Comparison of ENCODE assay signal across 8 cellular contexts in genomic region chr11:8080674-8081590, GRCh38. TPM values are rescaled to one million over a fixed set of nuclear protein-coding genes. Genes with fewer than 3 reads are reported as not detected.
DNase-seq lines count a peak whose midpoint lies in the region; ATAC-seq, FAIRE-seq and TF ChIP-seq lines count a peak whose summit lies in the region.

Gene TUB, plus strand, starts transcription at chr11:8081211. Its CDS starts 300 bp downstream, at chr11:8081511.

- H3K27ac ChIP-seq in GM23338 (ENCODE audit: low read depth) (no peak within 1 kb of the TSS), RWPE2 (ENCODE audit: poor library complexity, severe bottlenecking) (no peak within 1 kb of the TSS), endodermal cell (ENCODE audit: low read depth, low read length) (no peak within 1 kb of the TSS), mucosa of rectum (ENCODE audit: low read depth in 2 of 2, low read length in 2 of 2) (no peak within 1 kb of the TSS), uterus (peak within 1 kb of the TSS; percentile 67 to 87)

- H3K9me3 Mint-ChIP-seq in GM23338 (no peaks in the 10 kb centered on the region), endodermal cell (no peaks in the 10 kb centered on the region)

- intact Hi-C loops in uterus (cut with DNase I; ENCODE audit: low total_unique reads): no loop called here

- no peaks in the 10 kb centered on the region; the same call in 1 of the 2 replicates for H3K9me2 ChIP-seq in GM23338 (ENCODE audit: insufficient read depth)

- H3K4me2 ChIP-seq in GM23338: peak within 1 kb of the TSS; percentile 90

- H3K4me3 ChIP-seq in GM23338 (peak within 1 kb of the TSS; percentile 69), RWPE2 (ENCODE audit: severe bottlenecking) (peak within 1 kb of the TSS; percentile 77), endodermal cell (ENCODE audit: low read length) (peak within 1 kb of the TSS; percentile 75), mucosa of rectum (ENCODE audit: low read length in 2 of 2) (peak within 1 kb of the TSS; percentile 40 to 52), uterus (peak within 1 kb of the TSS; percentile 49 to 67)

- peaks cover 26% of the 10 kb centered on the region for H3K27me3 ChIP-seq in GM23338 (ENCODE audit: insufficient read depth)
- H3K27me3 ChIP-seq in RWPE2 (ENCODE audit: insufficient read depth, poor library complexity, severe bottlenecking): no peaks in the 10 kb centered on the region
- peaks cover 40% of the 10 kb centered on the region for H3K27me3 ChIP-seq in endodermal cell (ENCODE audit: control insufficient read depth, insufficient read depth, low read length, poor library complexity, severe bottlenecking)
- H3K27me3 ChIP-seq in mucosa of rectum (ENCODE audit: control insufficient read depth in 2 of 2, insufficient read depth in 2 of 2, low read length in 2 of 2): peaks cover 14 to 34% of the 10 kb centered on the region in 2 donors
- H3K27me3 ChIP-seq in uterus: no peaks in the 10 kb centered on the region

- no peak for FAIRE-seq in GM12892 (lab: Jason Lieb, UNC)

- peaks cover 30% of the 10 kb centered on the region for H3K27me3 Mint-ChIP-seq in GM23338 (ENCODE audit: insufficient read depth, low read depth, poor library complexity)
- H3K27me3 Mint-ChIP-seq in endodermal cell (ENCODE audit: insufficient read depth): peaks cover 57% of the 10 kb centered on the region

- TF ChIP-seq POLR2A in uterus (IDR thresholded peaks at IDR 0.05): peak in 1 of 2 donors; percentile 55
- TF ChIP-seq POLR2A in GM12892 (IDR thresholded peaks at IDR 0.05; ENCODE audit: low read depth, low read length): no peak

- H3K4me1 ChIP-seq in GM23338 (ENCODE audit: insufficient read depth) (peaks cover 39% of the 10 kb centered on the region), RWPE2 (ENCODE audit: insufficient read depth, poor library complexity, severe bottlenecking) (no peaks in the 10 kb centered on the region), endodermal cell (ENCODE audit: control insufficient read depth, insufficient read depth, low read length) (peaks cover 5% of the 10 kb centered on the region), mucosa of rectum (ENCODE audit: control insufficient read depth in 2 of 2, insufficient read depth in 2 of 2, low read length in 2 of 2) (peaks cover 0 to 2% of the 10 kb centered on the region in 2 donors), uterus (peaks cover 0 to 8% of the 10 kb centered on the region in 2 donors)

- peaks cover 16% of the 10 kb centered on the region for H3K79me2 ChIP-seq in GM23338 (replicated peaks; ENCODE audit: insufficient read depth)

- peak; percentile 86 for DNase-seq in GM23338 (ENCODE audit: low spot score)
- DNase-seq in RWPE2 (ENCODE audit: low spot score): no peak
- peak; percentile 85 for DNase-seq in endodermal cell
- DNase-seq in uterus: peak in 1 of 2 donors; percentile 60
- no peak for DNase-seq in HT-29 (ENCODE audit: low spot score)
- DNase-seq in GM12892 (ENCODE audit: insufficient read length): no peak

- H3K9ac ChIP-seq in endodermal cell (ENCODE audit: extremely low read depth, low read length, poor library complexity, severe bottlenecking): peak within 1 kb of the TSS; percentile 15
- H3K9ac ChIP-seq in mucosa of rectum (ENCODE audit: low read depth in 1 of 2, low read length in 2 of 2): no peak within 1 kb of the TSS

- H3K36me3 Mint-ChIP-seq in GM23338 (ENCODE audit: low read depth): no peaks in the 10 kb centered on the region
- no peaks in the 10 kb centered on the region for H3K36me3 Mint-ChIP-seq in endodermal cell (ENCODE audit: low read depth)

- peaks cover 45% of the 10 kb centered on the region for H3K4me1 Mint-ChIP-seq in GM23338
- H3K4me1 Mint-ChIP-seq in endodermal cell: peaks cover 6% of the 10 kb centered on the region

- TF ChIP-seq CTCF in GM23338 (conservative IDR thresholded peaks at IDR 0.05; ENCODE audit: low read depth in 2 of 2): no peak
- no peak for TF ChIP-seq CTCF in RWPE2 (IDR thresholded peaks at IDR 0.05; ENCODE audit: poor library complexity, severe bottlenecking)
- TF ChIP-seq CTCF in endodermal cell (conservative IDR thresholded peaks at IDR 0.05): no peak
- peak in 1 of 4 experiments; percentile 25 for TF ChIP-seq CTCF in uterus (IDR thresholded peaks at IDR 0.05)

- H2AFZ ChIP-seq in GM23338: peak within 1 kb of the TSS; percentile 98

- peaks cover 10% of the 10 kb centered on the region for H4K20me1 ChIP-seq in GM23338 (replicated peaks; ENCODE audit: insufficient read depth)

- ATAC-seq in GM23338 (peak; percentile 52), RWPE2 (ENCODE audit: low read depth) (peak; percentile 48), GM19397 (IDR thresholded peaks at IDR 0.05; ENCODE audit: unreplicated experiment) (no peak)

- 0 out of 2 replicates have a peak, but pooled peaks cover 3% of the 10 kb centered on the region for H3F3A ChIP-seq in GM23338 (replicated peaks; ENCODE audit: low read depth)

- H3K4me3 Mint-ChIP-seq in GM23338 (peak within 1 kb of the TSS; percentile 75), endodermal cell (peak within 1 kb of the TSS; percentile 62)

- WGBS in endodermal cell (ENCODE audit: insufficient coverage in 1 of 2, insufficient read length in 1 of 2), 2 experiments: 3 to 6% methylated on average over 22 to 102 of the region's 104 CpGs

- no peaks in the 10 kb centered on the region for H3K36me3 ChIP-seq in GM23338 (ENCODE audit: insufficient read depth)
- H3K36me3 ChIP-seq in RWPE2 (ENCODE audit: low read depth): no peaks in the 10 kb centered on the region
- H3K36me3 ChIP-seq in endodermal cell (ENCODE audit: control insufficient read depth, insufficient read depth, low read length): no peaks in the 10 kb centered on the region
- no peaks in the 10 kb centered on the region for H3K36me3 ChIP-seq in mucosa of rectum (ENCODE audit: control insufficient read depth in 2 of 2, insufficient read depth in 2 of 2, low read length in 2 of 2)
- H3K36me3 ChIP-seq in uterus: no peaks in the 10 kb centered on the region

- H3K9me3 ChIP-seq in RWPE2 (ENCODE audit: severe bottlenecking) (no peaks in the 10 kb centered on the region), endodermal cell (ENCODE audit: control insufficient read depth, low read length) (no peaks in the 10 kb centered on the region), mucosa of rectum (ENCODE audit: control insufficient read depth in 2 of 2, low read length in 2 of 2) (no peaks in the 10 kb centered on the region), uterus (no peaks in the 10 kb centered on the region)

- no peak within 1 kb of the TSS for H3K27ac Mint-ChIP-seq in GM23338
- no peak within 1 kb of the TSS for H3K27ac Mint-ChIP-seq in endodermal cell

TF ChIP-seq in GM23338, 12 proteins besides CTCF, POLR2A, EP300 and RAD21:
- TF ChIP-seq POLR2AphosphoS5 (IDR thresholded peaks at IDR 0.05; ENCODE audit: low read depth): peak; percentile 37; the same call in 1 of the 2 replicates
- TF ChIP-seq CREB1 (CRISPR knock-in tag; IDR thresholded peaks at IDR 0.05; ENCODE audit: low read depth): no peak

RNA-seq across cellular contexts. Expression of gene TUB, which starts in this region (rescaled TPM):
- 23.7 and 30.4 TPM in 2 replicates for total RNA-seq in GM23338 (2014; rRNA removed; shearing (Covaris generic))
- 5.0 and 5.5 TPM in 2 replicates for polyA plus RNA-seq in GM23338 (2016; fragmentation: Nextera tagmentation; extraction: Ambion mirVana)
- total RNA-seq in endodermal cell (10 to 100 TPM; 15.8 to 29.9 TPM), uterus (10 to 100 TPM; 12.6 to 57.4 (median 37.8) TPM)
- polyA plus RNA-seq in endodermal cell (2013, experiment 1 of 2): 21.7 TPM
- polyA plus RNA-seq in endodermal cell (2013, experiment 2 of 2): 20.4 TPM
- not detected in 2 replicates for total RNA-seq in HT-29 (2014; rRNA removed; shearing (Covaris generic))
- 0.08 TPM for polyA plus RNA-seq in GM12892 (2012; ENCODE audit: missing spikeins)

Comparison
In these comparisons a context has a peak if more than half of its experiments do, and no peak if none do; other contexts are left out.
1. RNA of gene TUB (total RNA-seq): 12.6 to 57.4 TPM in uterus, 23.7 to 30.4 TPM in GM23338 and 15.8 to 29.9 TPM in endodermal cell; not detected in HT-29; every median in the first group is over 10 times any median in the second.
2. DNase-seq: peak in GM23338 (single experiment) and endodermal cell (single experiment); none in RWPE2 (single experiment), HT-29 (single experiment) and GM12892 (single experiment).
3. H3K27ac ChIP-seq: peak in uterus (2 of 2); none in GM23338 (single experiment), RWPE2 (single experiment), endodermal cell (single experiment) and mucosa of rectum (0 of 2).
4. Peak in every context shown above with its lines, with median percentiles within 50 percentile points of each other: H3K4me3 ChIP-seq.